ENCODE assay signal across 1 cellular context in the genomic region with DNA sequence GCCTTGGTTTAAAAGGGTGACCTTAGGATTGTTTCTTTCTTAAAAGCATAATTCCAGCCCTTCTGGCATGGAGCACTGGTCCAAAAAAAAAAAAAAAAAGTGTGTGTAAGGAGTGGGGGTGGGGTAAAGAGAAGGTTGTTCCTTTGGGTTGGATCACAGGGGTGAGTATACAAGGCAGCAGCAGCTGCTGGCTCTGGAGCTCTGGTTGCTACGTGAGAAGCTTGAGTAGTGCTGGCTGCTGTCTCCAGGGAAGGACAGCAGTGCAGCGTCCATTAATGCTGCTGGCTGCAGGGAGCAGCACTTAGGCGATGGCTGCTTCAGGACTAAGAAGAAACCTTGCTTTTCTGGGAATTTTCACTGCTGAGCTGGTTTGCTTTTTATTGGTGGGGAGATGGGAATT.
TF ChIP-seq lines count a peak whose summit lies in the region.

No MANE protein-coding gene starts in this region.

TF ChIP-seq in HCT116, 20 proteins besides CTCF, POLR2A, EP300 and RAD21 (continued from another document):
- TF ChIP-seq, protein P1, sequence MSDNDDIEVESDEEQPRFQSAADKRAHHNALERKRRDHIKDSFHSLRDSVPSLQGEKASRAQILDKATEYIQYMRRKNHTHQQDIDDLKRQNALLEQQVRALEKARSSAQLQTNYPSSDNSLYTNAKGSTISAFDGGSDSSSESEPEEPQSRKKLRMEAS (IDR thresholded peaks at IDR 0.05), result no peak
- no peak for TF ChIP-seq ZFX (IDR thresholded peaks at IDR 0.05)
- no peak for TF ChIP-seq POLR2AphosphoS5 (IDR thresholded peaks at IDR 0.05; ENCODE audit: low read depth, low read length)
- no peak for TF ChIP-seq CBX3 (IDR thresholded peaks at IDR 0.05; ENCODE audit: low read depth)
- TF ChIP-seq SRF (IDR thresholded peaks at IDR 0.05; ENCODE audit: low read depth), result no peak
- TF ChIP-seq JUND (IDR thresholded peaks at IDR 0.05), result no peak
- TF ChIP-seq EZH2phosphoT487 (IDR thresholded peaks at IDR 0.05; ENCODE audit: borderline replicate concordance), result no peak
- TF ChIP-seq, protein P2, sequence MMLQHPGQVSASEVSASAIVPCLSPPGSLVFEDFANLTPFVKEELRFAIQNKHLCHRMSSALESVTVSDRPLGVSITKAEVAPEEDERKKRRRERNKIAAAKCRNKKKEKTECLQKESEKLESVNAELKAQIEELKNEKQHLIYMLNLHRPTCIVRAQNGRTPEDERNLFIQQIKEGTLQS (IDR thresholded peaks at IDR 0.05), result no peak
